Comparison of ENCODE assay signal across 8 cellular contexts in genomic region chr6:138590796-138591709, GRCh38.
DNase-seq lines count a peak whose midpoint lies in the region; ATAC-seq and TF ChIP-seq lines count a peak whose summit lies in the region.

No MANE protein-coding gene starts in this region.

- H3K27me3 ChIP-seq in MG63, result no peaks in the 10 kb centered on the region

- ATAC-seq in HG02588 (IDR thresholded peaks at IDR 0.05; ENCODE audit: unreplicated experiment), result no peak

- H3K36me3 Mint-ChIP-seq in brain, result no peaks in the 10 kb centered on the region

- H3K9me3 ChIP-seq in MG63, result no peaks in the 10 kb centered on the region

- CTCF ChIA-PET in AG04449 (lab: Yijun Ruan, JAX), result interaction anchor here (0.7 to 17.0 kb wide), 38 partner anchors 8 to 485 kb away, joined by 3 to 396 read pairs (median 4); partner anchors contain the start of genes CCDC28A and HEBP2

- peak; percentile 80 for TF ChIP-seq CTCF in AG04449 (IDR thresholded peaks at IDR 0.05; ENCODE audit: insufficient read depth, low read length, missing control alignments)
- peak; percentile 71 for TF ChIP-seq CTCF in GM12801 (IDR thresholded peaks at IDR 0.05; ENCODE audit: extremely low read depth, insufficient read length)
- peak; percentile 77 to 91 for TF ChIP-seq CTCF in brain (conservative IDR thresholded peaks at IDR 0.05)

- H3K4me3 ChIP-seq in AG04449 (ENCODE audit: low read depth, low read length) (no peak overlapping the region), MG63 (no peak overlapping the region)

- H3K4me3 Mint-ChIP-seq in brain, result no peak overlapping the region

- H3K27ac Mint-ChIP-seq in brain, result peak overlapping the region; percentile 1 to 61 (median 35)

- POLR2A ChIA-PET in AG04449 (lab: Yijun Ruan, JAX), result no interaction called here

- peaks cover 48% of the 10 kb centered on the region for H3K4me1 Mint-ChIP-seq in brain

- DNase-seq in AG04449 (ENCODE audit: low read depth, low spot score) (no peak), MG63 (peak; percentile 63), SHP77 (lab: John Stamatoyannopoulos, UW) (peak; percentile 68 to 75), iPS-NIHi11 (ENCODE audit: low spot score) (peak; percentile 79)
- DNase-seq in stimulated activated CD4-positive, alpha-beta T cell treated with anti-CD3 and anti-CD28 coated beads, Interleukin-1b, Interleukin-23, amount 100 ng/mL, for 48 hours, result peak; percentile 32

- peaks cover 0 to 3% (median 0%) of the 10 kb centered on the region in 5 experiments for H3K9me3 Mint-ChIP-seq in brain

- peaks cover 6% of the 10 kb centered on the region for H3K27me3 Mint-ChIP-seq in brain

- no peaks in the 10 kb centered on the region for H3K36me3 ChIP-seq in MG63
